ENCODE assay signal across 18 cellular contexts in the genomic region with DNA sequence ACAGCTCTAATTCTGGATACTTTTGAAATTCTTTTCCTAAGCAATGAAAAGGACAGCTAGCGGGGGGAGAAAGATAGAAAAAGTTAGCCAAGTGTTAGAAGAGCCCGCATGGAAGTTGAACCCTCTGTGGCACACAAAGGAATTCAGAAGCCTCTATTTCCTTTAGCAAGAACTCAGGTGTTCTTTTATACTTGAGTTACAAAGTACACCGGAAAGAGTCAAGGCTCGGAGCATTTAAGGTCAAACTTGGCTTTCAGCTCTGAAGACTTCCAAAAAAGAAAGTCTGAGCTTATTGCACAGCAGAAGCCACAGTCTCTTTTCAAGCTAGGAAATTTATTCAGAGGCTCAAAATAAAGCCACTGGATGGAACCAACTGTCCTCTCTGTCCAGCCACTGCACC.
A peak's percentile ranks its signal among the peaks of the same experiment; 100 is the strongest.
DNase-seq lines count a peak whose midpoint lies in the region; ATAC-seq and TF ChIP-seq lines count a peak whose summit lies in the region.
"Had no signal": no experiment of that assay in that cellular context is flagged by ENCODE, and none has a peak within 500 bp of the region (broad histone marks: within the 10 kb centered on the region; RNA-seq: fewer than 3 reads in every experiment).

No MANE protein-coding gene starts in this region.

- no peak overlapping the region for H3K4me3 Mint-ChIP-seq in activated CD4-positive, alpha-beta T cell treated with anti-CD3 and anti-CD28 coated beads, Interleukin-2, amount 10 ng/mL, durations not matched to agents 7 days and 5 days
- H3K4me3 Mint-ChIP-seq in CD4-positive, alpha-beta memory T cell, result peak overlapping the region in 5 of 8 donors; percentile 40 to 49 (median 47)
- peak overlapping the region in 1 of 2 donors; percentile 1 for H3K4me3 Mint-ChIP-seq in stimulated activated naive CD8-positive, alpha-beta T cell treated with anti-CD3 and anti-CD28 coated beads, Interleukin-15, amount 100 ng/mL, for 72 hours

- intact Hi-C loops in CD4-positive, alpha-beta memory T cell (cut with micrococcal nuclease), result no loop called here

- peak overlapping the region; percentile 43 for H3K27ac Mint-ChIP-seq in activated CD4-positive, alpha-beta T cell treated with anti-CD3 and anti-CD28 coated beads, Interleukin-2, amount 10 ng/mL, durations not matched to agents 7 days and 5 days
- H3K27ac Mint-ChIP-seq in CD4-positive, alpha-beta memory T cell, result peak overlapping the region in 1 of 7 donors; percentile 77
- H3K27ac Mint-ChIP-seq in stimulated activated naive CD8-positive, alpha-beta T cell treated with anti-CD3 and anti-CD28 coated beads, Interleukin-15, amount 100 ng/mL, for 72 hours, result no peak overlapping the region

- peak overlapping the region; percentile 32 for H3K4me2 ChIP-seq in parathyroid adenoma (ENCODE audit: low read length)
- H3K4me2 ChIP-seq: BLaER1 treated with 17β-estradiol and CSF1 and Interleukin-3, amounts not matched to agents 10 nM and 100 nM had no signal

- CTCF ChIA-PET in activated CD4-positive, alpha-beta T cell treated with anti-CD3 and anti-CD28 coated beads, Interleukin-2, amount 10 ng/mL, durations not matched to agents 7 days and 5 days (lab: Charles Lee), result interaction anchor here (2.7 kb wide), 1 partner anchor 10 kb away, joined by 8 read pairs; no protein-coding TSS in a partner anchor
- CTCF ChIA-PET in CD4-positive, alpha-beta memory T cell (lab: Charles Lee; ENCODE audit: partially characterized antibody), result no interaction called here
- CTCF ChIA-PET in HEK293T (lab: Yijun Ruan, JAX), result no interaction called here

- H3K9me3 Mint-ChIP-seq in activated CD4-positive, alpha-beta T cell treated with anti-CD3 and anti-CD28 coated beads, Interleukin-2, amount 10 ng/mL, durations not matched to agents 7 days and 5 days, result peaks cover 7% of the 10 kb centered on the region
- H3K9me3 Mint-ChIP-seq in CD4-positive, alpha-beta memory T cell, result no peaks in the 10 kb centered on the region
- no peaks in the 10 kb centered on the region for H3K9me3 Mint-ChIP-seq in stimulated activated naive CD8-positive, alpha-beta T cell treated with anti-CD3 and anti-CD28 coated beads, Interleukin-15, amount 100 ng/mL, for 72 hours

- peaks cover 40% of the 10 kb centered on the region for H3K4me1 ChIP-seq in CD4-positive, alpha-beta memory T cell (ENCODE audit: insufficient read depth, low read length)
- peaks cover 30% of the 10 kb centered on the region for H3K4me1 ChIP-seq in parathyroid adenoma

- H3K9ac ChIP-seq in parathyroid adenoma, result no peak overlapping the region
- H3K9ac ChIP-seq: BLaER1 treated with 17β-estradiol and CSF1 and Interleukin-3, amounts not matched to agents 10 nM and 100 nM had no signal

- H3K79me2 ChIP-seq in parathyroid adenoma, result no peaks in the 10 kb centered on the region

- no peaks in the 10 kb centered on the region for H3K27me3 ChIP-seq in CD4-positive, alpha-beta memory T cell (ENCODE audit: insufficient read depth, low read length)
- H3K27me3 ChIP-seq in parathyroid adenoma (ENCODE audit: control insufficient read depth, insufficient read depth, low read length), result no peaks in the 10 kb centered on the region
- H3K27me3 ChIP-seq: BLaER1 treated with 17β-estradiol and CSF1 and Interleukin-3, amounts not matched to agents 10 nM and 100 nM had no signal

- no peak overlapping the region for H3K4me3 ChIP-seq in CD4-positive, alpha-beta memory T cell (ENCODE audit: low read length in 2 of 2)
- peak overlapping the region; percentile 3 for H3K4me3 ChIP-seq in parathyroid adenoma (ENCODE audit: low read depth, low read length)
- H3K4me3 ChIP-seq: BLaER1 treated with 17β-estradiol and CSF1 and Interleukin-3, amounts not matched to agents 10 nM and 100 nM had no signal

- H3K9me3 ChIP-seq in CD4-positive, alpha-beta memory T cell (ENCODE audit: control insufficient read depth in 1 of 2, low read length in 2 of 2), result no peaks in the 10 kb centered on the region
- no peaks in the 10 kb centered on the region for H3K9me3 ChIP-seq in parathyroid adenoma (ENCODE audit: control insufficient read depth, low read length)

- no peak for DNase-seq in activated CD4-positive, alpha-beta T cell treated with anti-CD3 and anti-CD28 coated beads, Interleukin-2, amount 10 ng/mL, durations not matched to agents 7 days and 5 days
- DNase-seq in activated CD4-positive, alpha-beta T cell treated with anti-CD3 and anti-CD28 coated beads, Interleukin-2, amount 50 U/mL, for 48 hours, result no peak
- DNase-seq in CD4-positive, alpha-beta memory T cell, result peak in 1 of 5 donors; percentile 8
- peak; percentile 37 for DNase-seq in midbrain (lab: John Stamatoyannopoulos, UW)
- no peak for DNase-seq in HEK293T (ENCODE audit: extremely low spot score)
- no peak for DNase-seq in ureter (ENCODE audit: low spot score)
- DNase-seq in stimulated activated naive CD8-positive, alpha-beta T cell treated with anti-CD3 and anti-CD28 coated beads, Interleukin-15, amount 100 ng/mL, for 72 hours, result no peak
- DNase-seq: COR-L47, DMS153, H7, Karpas-422, MM.1S, NCI-H1092 treated with DMSO at 0.1 percent for 48 hours, NCI-H2227 treated with DMSO at 0.1 percent for 48 hours, NCI-H524 had no signal

- peaks cover 39% of the 10 kb centered on the region for H3K4me1 Mint-ChIP-seq in activated CD4-positive, alpha-beta T cell treated with anti-CD3 and anti-CD28 coated beads, Interleukin-2, amount 10 ng/mL, durations not matched to agents 7 days and 5 days
- peaks cover 43 to 73% (median 61%) of the 10 kb centered on the region in 4 donors for H3K4me1 Mint-ChIP-seq in CD4-positive, alpha-beta memory T cell
- H3K4me1 Mint-ChIP-seq in stimulated activated naive CD8-positive, alpha-beta T cell treated with anti-CD3 and anti-CD28 coated beads, Interleukin-15, amount 100 ng/mL, for 72 hours, result peaks cover 37% of the 10 kb centered on the region

- no peaks in the 10 kb centered on the region for H3K27me3 Mint-ChIP-seq in activated CD4-positive, alpha-beta T cell treated with anti-CD3 and anti-CD28 coated beads, Interleukin-2, amount 10 ng/mL, durations not matched to agents 7 days and 5 days
- H3K27me3 Mint-ChIP-seq in CD4-positive, alpha-beta memory T cell, result no peaks in the 10 kb centered on the region
- no peaks in the 10 kb centered on the region for H3K27me3 Mint-ChIP-seq in stimulated activated naive CD8-positive, alpha-beta T cell treated with anti-CD3 and anti-CD28 coated beads, Interleukin-15, amount 100 ng/mL, for 72 hours

- POLR2A ChIA-PET in activated CD4-positive, alpha-beta T cell treated with anti-CD3 and anti-CD28 coated beads, Interleukin-2, amount 10 ng/mL, durations not matched to agents 7 days and 5 days (lab: Charles Lee), result no interaction called here
- POLR2A ChIA-PET in CD4-positive, alpha-beta memory T cell (lab: Charles Lee; ENCODE audit: partially characterized antibody), result interaction anchor here (1.0 to 1.6 kb wide), 4 partner anchors 9 to 60 kb away, joined by 3 to 7 read pairs (median 3); no protein-coding TSS in a partner anchor
- POLR2A ChIA-PET in HEK293T (lab: Yijun Ruan, JAX), result no interaction called here

- H3K36me3 ChIP-seq in CD4-positive, alpha-beta memory T cell (ENCODE audit: insufficient read depth, low read length), result no peaks in the 10 kb centered on the region
- H3K36me3 ChIP-seq in parathyroid adenoma (ENCODE audit: control insufficient read depth, insufficient read depth, low read length), result no peaks in the 10 kb centered on the region
- H3K36me3 ChIP-seq: BLaER1 treated with 17β-estradiol and CSF1 and Interleukin-3, amounts not matched to agents 10 nM and 100 nM had no signal

- H3K36me3 Mint-ChIP-seq in activated CD4-positive, alpha-beta T cell treated with anti-CD3 and anti-CD28 coated beads, Interleukin-2, amount 10 ng/mL, durations not matched to agents 7 days and 5 days (ENCODE audit: low read depth), result peaks cover 9% of the 10 kb centered on the region
- no peaks in the 10 kb centered on the region for H3K36me3 Mint-ChIP-seq in CD4-positive, alpha-beta memory T cell

- H2AFZ ChIP-seq in parathyroid adenoma, result peak overlapping the region; percentile 62

- no peak overlapping the region for H3K27ac ChIP-seq in CD4-positive, alpha-beta memory T cell (ENCODE audit: low read depth, low read length)
- H3K27ac ChIP-seq in parathyroid adenoma, result peak overlapping the region; percentile 94
- H3K27ac ChIP-seq: BLaER1 treated with 17β-estradiol and CSF1 and Interleukin-3, amounts not matched to agents 10 nM and 100 nM had no signal

- TF ChIP-seq CTCF in parathyroid adenoma (IDR thresholded peaks at IDR 0.05), result no peak

- no peak for ATAC-seq in stimulated activated naive CD8-positive, alpha-beta T cell treated with anti-CD3 and anti-CD28 coated beads, Interleukin-15, amount 100 ng/mL, for 72 hours
- ATAC-seq: Panc1 had no signal

TF ChIP-seq in HEK293T, 16 proteins besides CTCF, POLR2A, EP300 and RAD21:
- TF ChIP-seq ELF4 (IDR thresholded peaks at IDR 0.05) (no peak), LEF1 (IDR thresholded peaks at IDR 0.05; ENCODE audit: borderline replicate concordance) (no peak)
TF ChIP-seq in HEK293T: peak in this region for 0.
